ENCODE assay signal across 22 cellular contexts in the genomic region with DNA sequence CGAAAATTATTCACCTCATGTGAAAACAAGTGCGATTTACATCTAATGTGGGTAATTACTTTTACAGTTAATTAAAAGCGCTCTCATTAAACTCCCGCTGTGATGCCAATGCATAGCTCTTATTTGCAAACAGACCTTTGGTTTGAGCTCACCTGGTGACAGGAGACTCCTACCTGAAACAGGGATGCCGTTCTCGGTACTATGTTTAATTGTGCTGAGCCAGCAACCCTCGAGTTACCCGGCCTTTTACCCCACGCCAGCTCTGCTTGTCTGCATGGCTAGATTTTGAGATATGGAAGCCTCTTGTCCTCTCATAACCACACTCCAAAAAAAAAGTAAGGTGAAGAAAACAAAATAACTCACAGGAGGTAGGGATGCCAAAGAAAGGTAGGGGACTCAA.
"Had no signal": no experiment of that assay in that cellular context is flagged by ENCODE, and none has a peak within 500 bp of the region (broad histone marks: within the 10 kb centered on the region; RNA-seq: fewer than 3 reads in every experiment).

No MANE protein-coding gene starts in this region.

- ATAC-seq: activated T-cell treated with anti-CD3 and anti-CD28 coated beads, Interleukin-2, amount 50 U/mL, for 4 hours; foreskin keratinocyte; natural killer cell treated with Interleukin-12 subunit alpha and Interleukin-12 subunit beta and Interleukin-15 and Interleukin-18, amount 100 ng/mL, for 72 hours; psoas muscle; WTC11 had no signal

- FAIRE-seq: astrocyte had no signal

- H3K9me3 ChIP-seq: left ventricle myocardium inferior, neutrophil, ovary, psoas muscle, right atrium auricular region, thyroid gland, upper lobe of right lung had no signal

- H3K27me3 ChIP-seq: foreskin keratinocyte, ovary, right atrium auricular region, thyroid gland had no signal

- H3K36me3 ChIP-seq: left ventricle myocardium inferior, neutrophil, ovary, right atrium auricular region, thyroid gland, upper lobe of right lung had no signal

- H3K4me3 ChIP-seq: left ventricle myocardium inferior, ovary, psoas muscle, right atrium auricular region, thyroid gland, upper lobe of right lung had no signal

- H3K4me1 ChIP-seq: foreskin keratinocyte, left ventricle myocardium inferior, psoas muscle, right atrium auricular region, thyroid gland, upper lobe of right lung had no signal

- DNase-seq: activated CD8-positive, alpha-beta memory T cell treated with anti-CD3 and anti-CD28 coated beads for 24 hours; activated CD8-positive, alpha-beta memory T cell treated with anti-CD3 and anti-CD28 coated beads, Interleukin-2, amount 50 U/mL, for 4 hours; activated naive CD4-positive, alpha-beta T cell; activated naive CD8-positive, alpha-beta T cell treated with anti-CD3 and anti-CD28 coated beads for 36 hours; activated T-cell treated with anti-CD3 and anti-CD28 coated beads, Interleukin-2, amount 50 U/mL, for 4 hours; central memory CD4-positive, alpha-beta T cell; effector CD8-positive, alpha-beta T cell; glutamatergic neuron; left ventricle myocardium inferior; ovary; psoas muscle; stimulated activated CD4-positive, alpha-beta T cell treated with anti-CD3 and anti-CD28 coated beads, Interleukin-4, amount 100 ng/mL, for 24 hours; stimulated activated naive CD4-positive, alpha-beta T cell treated with Interleukin-2 at 50 U/mL for 16 hours; T1000; thyroid gland; upper lobe of right lung had no signal

- H3K27ac ChIP-seq: foreskin keratinocyte, left ventricle myocardium inferior, neutrophil, ovary, psoas muscle, right atrium auricular region, thyroid gland, upper lobe of right lung had no signal
